Comparison of ENCODE assay signal across 16 cellular contexts in genomic region chr17:8838551-8839095, GRCh38. TPM values are rescaled to one million over a fixed set of nuclear protein-coding genes. Genes with fewer than 3 reads are reported as not detected.
A peak's percentile ranks its signal among the peaks of the same experiment; 100 is the strongest.
DNase-seq lines count a peak whose midpoint lies in the region; ATAC-seq and TF ChIP-seq lines count a peak whose summit lies in the region.
"Had no signal": no experiment of that assay in that cellular context is flagged by ENCODE, and none has a peak within 500 bp of the region (broad histone marks: within the 10 kb centered on the region; RNA-seq: fewer than 3 reads in every experiment).

No MANE protein-coding gene starts in this region.

- H3K27ac ChIP-seq in esophagus muscularis mucosa (replicated peaks in 1 of 4): no peak overlapping the region
- H3K27ac ChIP-seq: 22Rv1 had no signal

- H3K27me3 Mint-ChIP-seq in activated CD8-positive, alpha-beta memory T cell treated with anti-CD3 and anti-CD28 coated beads, Interleukin-2, amount 10 ng/mL, durations not matched to agents 7 days and 5 days: no peaks in the 10 kb centered on the region

- CTCF ChIA-PET in activated CD8-positive, alpha-beta memory T cell treated with anti-CD3 and anti-CD28 coated beads, Interleukin-2, amount 10 ng/mL, durations not matched to agents 7 days and 5 days (lab: Charles Lee): no interaction called here

- no peak for TF ChIP-seq EP300 in esophagus muscularis mucosa (IDR thresholded peaks at IDR 0.05)

- peak; percentile 42 for DNase-seq in activated CD8-positive, alpha-beta memory T cell treated with anti-CD3 and anti-CD28 coated beads for 24 hours
- no peak for DNase-seq in activated CD8-positive, alpha-beta memory T cell treated with anti-CD3 and anti-CD28 coated beads, Interleukin-2, amount 50 U/mL, for 4 hours
- DNase-seq in activated CD8-positive, alpha-beta memory T cell treated with anti-CD3 and anti-CD28 coated beads, Interleukin-2, amount 10 ng/mL, durations not matched to agents 7 days and 5 days: peak; percentile 18
- peak; percentile 24 for DNase-seq in esophagus muscularis mucosa (ENCODE audit: extremely low spot score)
- peak; percentile 40 for DNase-seq in sciatic nerve (ENCODE audit: low spot score)
- DNase-seq in activated naive CD4-positive, alpha-beta T cell treated with Interleukin-2 at 50 U/mL for 16 hours: no peak
- DNase-seq: CD4-positive, CD25-positive, alpha-beta regulatory T cell; DMS53; GF-D8; H7 had no signal

- no peak overlapping the region for H3K4me3 Mint-ChIP-seq in activated CD8-positive, alpha-beta memory T cell treated with anti-CD3 and anti-CD28 coated beads, Interleukin-2, amount 10 ng/mL, durations not matched to agents 7 days and 5 days
- H3K4me3 Mint-ChIP-seq: CD4-positive, CD25-positive, alpha-beta regulatory T cell had no signal

- H3K36me3 Mint-ChIP-seq in activated CD8-positive, alpha-beta memory T cell treated with anti-CD3 and anti-CD28 coated beads, Interleukin-2, amount 10 ng/mL, durations not matched to agents 7 days and 5 days: peaks cover 2% of the 10 kb centered on the region
- H3K36me3 Mint-ChIP-seq: CD4-positive, CD25-positive, alpha-beta regulatory T cell had no signal

- ATAC-seq in activated CD8-positive, alpha-beta memory T cell treated with anti-CD3 and anti-CD28 coated beads, Interleukin-2, amount 10 ng/mL, durations not matched to agents 7 days and 5 days: no peak
- no peak for ATAC-seq in sciatic nerve
- ATAC-seq in HG03565 (IDR thresholded peaks at IDR 0.05; ENCODE audit: unreplicated experiment): no peak
- no peak for ATAC-seq in GM21737 (IDR thresholded peaks at IDR 0.05; ENCODE audit: unreplicated experiment)

- WGBS in esophagus muscularis mucosa: 95% methylated on average over 8 of the region's 12 CpGs

- no peak overlapping the region for H3K4me3 ChIP-seq in esophagus muscularis mucosa
- H3K4me3 ChIP-seq: BLaER1 treated with 17β-estradiol and CSF1 and Interleukin-3, amounts not matched to agents 10 nM and 100 nM had no signal

- no peak for TF ChIP-seq POLR2A in esophagus muscularis mucosa (IDR thresholded peaks at IDR 0.05; ENCODE audit: low read depth)

- peaks cover 0 to 3% (median 0%) of the 10 kb centered on the region in 4 donors for H3K36me3 ChIP-seq in esophagus muscularis mucosa

- peaks cover 0 to 45% (median 0%) of the 10 kb centered on the region in 4 donors for H3K27me3 ChIP-seq in esophagus muscularis mucosa
- H3K27me3 ChIP-seq: BLaER1 treated with 17β-estradiol and CSF1 and Interleukin-3, amounts not matched to agents 10 nM and 100 nM had no signal

- no peaks in the 10 kb centered on the region for H3K4me1 ChIP-seq in esophagus muscularis mucosa

- TF ChIP-seq CTCF in esophagus muscularis mucosa (IDR thresholded peaks at IDR 0.05): no peak

- H3K9me3 ChIP-seq in esophagus muscularis mucosa: no peaks in the 10 kb centered on the region
- H3K9me3 ChIP-seq: BLaER1 treated with 17β-estradiol and CSF1 and Interleukin-3, amounts not matched to agents 10 nM and 100 nM had no signal

- H3K4me1 Mint-ChIP-seq in activated CD8-positive, alpha-beta memory T cell treated with anti-CD3 and anti-CD28 coated beads, Interleukin-2, amount 10 ng/mL, durations not matched to agents 7 days and 5 days: peaks cover 3% of the 10 kb centered on the region
- H3K4me1 Mint-ChIP-seq: CD4-positive, CD25-positive, alpha-beta regulatory T cell had no signal

- H3K9me3 Mint-ChIP-seq in activated CD8-positive, alpha-beta memory T cell treated with anti-CD3 and anti-CD28 coated beads, Interleukin-2, amount 10 ng/mL, durations not matched to agents 7 days and 5 days (ENCODE audit: low read depth): no peaks in the 10 kb centered on the region
- H3K9me3 Mint-ChIP-seq: CD4-positive, CD25-positive, alpha-beta regulatory T cell had no signal

- intact Hi-C loops in esophagus muscularis mucosa (cut with DNase I): no loop called here
- intact Hi-C loops in sciatic nerve (cut with DNase I): no loop called here

- no peak overlapping the region for H3K27ac Mint-ChIP-seq in activated CD8-positive, alpha-beta memory T cell treated with anti-CD3 and anti-CD28 coated beads, Interleukin-2, amount 10 ng/mL, durations not matched to agents 7 days and 5 days
- H3K27ac Mint-ChIP-seq: CD4-positive, CD25-positive, alpha-beta regulatory T cell had no signal

RNA-seq across cellular contexts. Expression of gene PIK3R6, which starts 28.9 kb away (rescaled TPM):
- 1 to 10 TPM; 1.3 to 4.9 TPM for total RNA-seq in activated CD8-positive, alpha-beta memory T cell treated with anti-CD3 and anti-CD28 coated beads, Interleukin-2, amount 10 ng/mL, durations not matched to agents 7 days and 5 days
- total RNA-seq in esophagus muscularis mucosa (1 to 10 TPM in 3 of 4 donors, under 1 TPM in 1; 0.52 to 3.3 (median 1.8) TPM), sciatic nerve (2.1 TPM)
- total RNA-seq: A673, HT1080 had no signal

RNA-seq across cellular contexts. Expression of gene MFSD6L, which starts 39.5 kb away (rescaled TPM):
- under 1 TPM; 0.12 to 0.38 TPM for total RNA-seq in activated CD8-positive, alpha-beta memory T cell treated with anti-CD3 and anti-CD28 coated beads, Interleukin-2, amount 10 ng/mL, durations not matched to agents 7 days and 5 days
- total RNA-seq in esophagus muscularis mucosa (under 1 TPM in 2 of 4 donors, not detected in 2; 0.17 to 0.33 TPM), sciatic nerve (not detected)
- total RNA-seq: A673; CD4-positive, CD25-positive, alpha-beta regulatory T cell; H7; HT1080 had no signal

Comparison
In these comparisons a context has a peak if more than half of its experiments do, and no peak if none do; other contexts are left out.
1. DNase-seq: peak in activated CD8-positive, alpha-beta memory T cell treated with anti-CD3 and anti-CD28 coated beads for 24 hours (single experiment), activated CD8-positive, alpha-beta memory T cell treated with anti-CD3 and anti-CD28 coated beads, Interleukin-2, amount 10 ng/mL, durations not matched to agents 7 days and 5 days (single experiment), esophagus muscularis mucosa (single experiment) and sciatic nerve (single experiment); none in activated CD8-positive, alpha-beta memory T cell treated with anti-CD3 and anti-CD28 coated beads, Interleukin-2, amount 50 U/mL, for 4 hours (single experiment) and activated naive CD4-positive, alpha-beta T cell treated with Interleukin-2 at 50 U/mL for 16 hours (single experiment).